ENCODE assay signal across 2 cellular contexts in the genomic region with DNA sequence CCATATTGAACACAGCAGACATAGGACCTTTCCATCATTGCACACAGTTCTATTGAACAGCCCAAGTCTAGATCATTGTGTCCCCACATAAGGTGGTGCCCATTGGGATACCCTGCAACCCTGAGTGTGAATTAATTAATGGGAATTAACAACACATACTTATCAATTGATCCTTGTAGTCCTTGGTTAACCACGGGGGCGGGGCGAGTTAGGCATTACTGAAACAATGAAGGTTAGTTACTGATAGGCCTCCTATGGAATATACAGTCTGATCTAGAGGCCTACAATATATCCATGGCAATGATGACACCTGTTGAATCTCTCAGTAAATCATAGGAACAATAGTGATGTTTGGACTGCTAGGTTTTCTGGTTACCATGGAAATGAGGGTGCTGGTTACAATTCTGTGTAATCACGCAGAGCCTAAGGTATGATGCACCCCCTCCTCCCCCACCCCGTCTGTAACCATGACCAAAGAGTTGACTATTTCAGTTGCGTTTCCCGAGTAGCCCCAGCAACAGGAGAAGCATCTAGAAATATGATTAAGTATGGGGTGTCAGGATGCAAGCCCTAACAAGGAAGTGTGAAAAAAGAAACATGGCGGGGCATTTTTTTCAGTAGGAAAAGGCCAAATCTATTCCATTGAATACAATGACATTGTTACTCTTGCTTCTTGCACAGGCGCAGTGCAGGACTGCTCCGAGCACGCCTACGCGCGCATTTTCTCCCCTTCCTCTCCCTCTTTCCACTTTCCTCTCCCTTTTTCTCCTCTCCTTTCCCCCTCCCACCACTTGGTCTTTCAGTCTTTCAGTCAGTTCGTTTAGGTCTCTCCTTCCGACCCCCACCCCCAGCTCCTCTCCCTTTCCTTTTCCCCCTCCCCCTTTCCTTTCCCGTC.
TF ChIP-seq lines count a peak whose summit lies in the region.

No MANE protein-coding gene starts in this region.

TF ChIP-seq in SK-N-SH treated with all-trans-retinoic acid at 6 μM for 48 hours, 23 proteins besides CTCF, POLR2A, EP300 and RAD21:
- 0 out of 2 replicates have a peak, but pooled peaks have one; percentile 28 for TF ChIP-seq ZFP3 (CRISPR knock-in tag; IDR thresholded peaks at IDR 0.05)
- no peak for TF ChIP-seq BACH2 (CRISPR knock-in tag; IDR thresholded peaks at IDR 0.05; ENCODE audit: borderline replicate concordance)

TF ChIP-seq in HepG2, 621 proteins besides CTCF, POLR2A, EP300 and RAD21:
- no peak for TF ChIP-seq ZNF496 (CRISPR knock-in tag; IDR thresholded peaks at IDR 0.05; ENCODE audit: insufficient replicate concordance)
- no peak for TF ChIP-seq TAF1 (CRISPR knock-in tag; IDR thresholded peaks at IDR 0.05)
- no peak for TF ChIP-seq ZNF563 (CRISPR knock-in tag; IDR thresholded peaks at IDR 0.05)
- no peak for TF ChIP-seq ZNF337 (CRISPR knock-in tag; IDR thresholded peaks at IDR 0.05; ENCODE audit: borderline replicate concordance, low read depth)
- TF ChIP-seq HMG20A (CRISPR knock-in tag; IDR thresholded peaks at IDR 0.05; ENCODE audit: borderline replicate concordance), result no peak
- TF ChIP-seq, protein P1, sequence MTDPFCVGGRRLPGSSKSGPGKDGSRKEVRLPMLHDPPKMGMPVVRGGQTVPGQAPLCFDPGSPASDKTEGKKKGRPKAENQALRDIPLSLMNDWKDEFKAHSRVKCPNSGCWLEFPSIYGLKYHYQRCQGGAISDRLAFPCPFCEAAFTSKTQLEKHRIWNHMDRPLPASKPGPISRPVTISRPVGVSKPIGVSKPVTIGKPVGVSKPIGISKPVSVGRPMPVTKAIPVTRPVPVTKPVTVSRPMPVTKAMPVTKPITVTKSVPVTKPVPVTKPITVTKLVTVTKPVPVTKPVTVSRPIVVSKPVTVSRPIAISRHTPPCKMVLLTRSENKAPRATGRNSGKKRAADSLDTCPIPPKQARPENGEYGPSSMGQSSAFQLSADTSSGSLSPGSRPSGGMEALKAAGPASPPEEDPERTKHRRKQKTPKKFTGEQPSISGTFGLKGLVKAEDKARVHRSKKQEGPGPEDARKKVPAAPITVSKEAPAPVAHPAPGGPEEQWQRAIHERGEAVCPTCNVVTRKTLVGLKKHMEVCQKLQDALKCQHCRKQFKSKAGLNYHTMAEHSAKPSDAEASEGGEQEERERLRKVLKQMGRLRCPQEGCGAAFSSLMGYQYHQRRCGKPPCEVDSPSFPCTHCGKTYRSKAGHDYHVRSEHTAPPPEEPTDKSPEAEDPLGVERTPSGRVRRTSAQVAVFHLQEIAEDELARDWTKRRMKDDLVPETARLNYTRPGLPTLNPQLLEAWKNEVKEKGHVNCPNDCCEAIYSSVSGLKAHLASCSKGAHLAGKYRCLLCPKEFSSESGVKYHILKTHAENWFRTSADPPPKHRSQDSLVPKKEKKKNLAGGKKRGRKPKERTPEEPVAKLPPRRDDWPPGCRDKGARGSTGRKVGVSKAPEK (CRISPR knock-in tag; IDR thresholded peaks at IDR 0.05; ENCODE audit: borderline replicate concordance), result no peak
- no peak for TF ChIP-seq GLI4 (CRISPR knock-in tag; IDR thresholded peaks at IDR 0.05; ENCODE audit: borderline replicate concordance)
- TF ChIP-seq ZNF780A (CRISPR knock-in tag; IDR thresholded peaks at IDR 0.05), result no peak
- TF ChIP-seq HNRNPK (IDR thresholded peaks at IDR 0.05; ENCODE audit: low read depth, low read length, poor library complexity, severe bottlenecking), result peak; percentile 84
- TF ChIP-seq, protein P2, sequence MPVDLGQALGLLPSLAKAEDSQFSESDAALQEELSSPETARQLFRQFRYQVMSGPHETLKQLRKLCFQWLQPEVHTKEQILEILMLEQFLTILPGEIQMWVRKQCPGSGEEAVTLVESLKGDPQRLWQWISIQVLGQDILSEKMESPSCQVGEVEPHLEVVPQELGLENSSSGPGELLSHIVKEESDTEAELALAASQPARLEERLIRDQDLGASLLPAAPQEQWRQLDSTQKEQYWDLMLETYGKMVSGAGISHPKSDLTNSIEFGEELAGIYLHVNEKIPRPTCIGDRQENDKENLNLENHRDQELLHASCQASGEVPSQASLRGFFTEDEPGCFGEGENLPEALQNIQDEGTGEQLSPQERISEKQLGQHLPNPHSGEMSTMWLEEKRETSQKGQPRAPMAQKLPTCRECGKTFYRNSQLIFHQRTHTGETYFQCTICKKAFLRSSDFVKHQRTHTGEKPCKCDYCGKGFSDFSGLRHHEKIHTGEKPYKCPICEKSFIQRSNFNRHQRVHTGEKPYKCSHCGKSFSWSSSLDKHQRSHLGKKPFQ (CRISPR knock-in tag; IDR thresholded peaks at IDR 0.05; ENCODE audit: insufficient replicate concordance), result no peak
- no peak for TF ChIP-seq ZNF749 (CRISPR knock-in tag; IDR thresholded peaks at IDR 0.05; ENCODE audit: borderline replicate concordance)
- TF ChIP-seq, protein P3, sequence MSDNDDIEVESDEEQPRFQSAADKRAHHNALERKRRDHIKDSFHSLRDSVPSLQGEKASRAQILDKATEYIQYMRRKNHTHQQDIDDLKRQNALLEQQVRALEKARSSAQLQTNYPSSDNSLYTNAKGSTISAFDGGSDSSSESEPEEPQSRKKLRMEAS (IDR thresholded peaks at IDR 0.05), result 0 out of 2 replicates have a peak, but pooled peaks have one; percentile 9
- TF ChIP-seq, protein P4, sequence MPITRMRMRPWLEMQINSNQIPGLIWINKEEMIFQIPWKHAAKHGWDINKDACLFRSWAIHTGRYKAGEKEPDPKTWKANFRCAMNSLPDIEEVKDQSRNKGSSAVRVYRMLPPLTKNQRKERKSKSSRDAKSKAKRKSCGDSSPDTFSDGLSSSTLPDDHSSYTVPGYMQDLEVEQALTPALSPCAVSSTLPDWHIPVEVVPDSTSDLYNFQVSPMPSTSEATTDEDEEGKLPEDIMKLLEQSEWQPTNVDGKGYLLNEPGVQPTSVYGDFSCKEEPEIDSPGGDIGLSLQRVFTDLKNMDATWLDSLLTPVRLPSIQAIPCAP (CRISPR knock-in tag; IDR thresholded peaks at IDR 0.05; ENCODE audit: low read depth), result no peak
- peak; percentile 27 for TF ChIP-seq PCBP2 (optimal IDR thresholded peaks at IDR 0.05; ENCODE audit: low read depth, low read length, poor library complexity, severe bottlenecking)
